Comparison of ENCODE assay signal across 9 cellular contexts in genomic region chr9:127878001-127878651, GRCh38. TPM values are rescaled to one million over a fixed set of nuclear protein-coding genes. Genes with fewer than 3 reads are reported as not detected.
DNase-seq lines count a peak whose midpoint lies in the region; ATAC-seq and TF ChIP-seq lines count a peak whose summit lies in the region.
"Had no signal": no experiment of that assay in that cellular context is flagged by ENCODE, and none has a peak within 500 bp of the region (broad histone marks: within the 10 kb centered on the region; RNA-seq: fewer than 3 reads in every experiment).

No MANE protein-coding gene starts in this region.

- no peak overlapping the region for H3K27ac Mint-ChIP-seq in activated T-cell treated with anti-CD3 and anti-CD28 coated beads, Interleukin-2, amount 50 U/mL, for 24 hours

- no peaks in the 10 kb centered on the region for H3K79me2 ChIP-seq in mesendoderm (ENCODE audit: control insufficient read depth, insufficient read depth, low read length)

- H3K4me2 ChIP-seq in mesendoderm (ENCODE audit: low read length): peak overlapping the region; percentile 93

- no peak overlapping the region for H3K4ac ChIP-seq in mesendoderm (ENCODE audit: low read depth, low read length)

- no peak for TF ChIP-seq POLR2A in upper lobe of left lung (IDR thresholded peaks at IDR 0.05)

- H2BK120ac ChIP-seq in mesendoderm (ENCODE audit: low read depth, low read length): no peak overlapping the region

- H3K4me3 Mint-ChIP-seq in activated T-cell treated with anti-CD3 and anti-CD28 coated beads, Interleukin-2, amount 50 U/mL, for 24 hours: peak overlapping the region; percentile 42

- H2AK5ac ChIP-seq in mesendoderm (ENCODE audit: low read length): no peak overlapping the region

- peak overlapping the region; percentile 56 for H4K5ac ChIP-seq in mesendoderm (ENCODE audit: low read length)

- no peaks in the 10 kb centered on the region for H3K4me1 ChIP-seq in mesendoderm (ENCODE audit: control insufficient read depth, low read depth, low read length)
- peaks cover 45 to 58% (median 55%) of the 10 kb centered on the region in 4 donors for H3K4me1 ChIP-seq in upper lobe of left lung

- TF ChIP-seq CTCF in upper lobe of left lung (IDR thresholded peaks at IDR 0.05): no peak

- H3K79me1 ChIP-seq in mesendoderm (ENCODE audit: low read length): no peaks in the 10 kb centered on the region

- H3K36me3 Mint-ChIP-seq in activated T-cell treated with anti-CD3 and anti-CD28 coated beads, Interleukin-2, amount 50 U/mL, for 24 hours (ENCODE audit: low read depth): peaks cover 6% of the 10 kb centered on the region

- H3K23ac ChIP-seq in mesendoderm (ENCODE audit: low read length): peak overlapping the region; percentile 99

- H3K56ac ChIP-seq in mesendoderm (ENCODE audit: low read length): peak overlapping the region; percentile 95

- ATAC-seq in upper lobe of left lung (ENCODE audit: low FRiP score in 2 of 2): no peak
- no peak for ATAC-seq in activated CD4-positive, CD25-positive, alpha-beta regulatory T cell treated with anti-CD3 and anti-CD28 coated beads, Interleukin-2, amount 50 U/mL, for 24 hours

- peak overlapping the region; percentile 58 for H4K8ac ChIP-seq in mesendoderm (ENCODE audit: low read depth, low read length)

- no peak overlapping the region for H3K27ac ChIP-seq in mesendoderm (ENCODE audit: low read depth, low read length)
- H3K27ac ChIP-seq in upper lobe of left lung: peak overlapping the region; percentile 73 to 88 (median 82)

- H3K27me3 ChIP-seq in mesendoderm (ENCODE audit: insufficient read depth, low read length, poor library complexity) (no peaks in the 10 kb centered on the region), upper lobe of left lung (no peaks in the 10 kb centered on the region)

- peak overlapping the region; percentile 92 for H3K9ac ChIP-seq in mesendoderm (ENCODE audit: low read length)

- TF ChIP-seq EP300 in upper lobe of left lung (IDR thresholded peaks at IDR 0.05): no peak

- H3K36me3 ChIP-seq in mesendoderm (ENCODE audit: control insufficient read depth, insufficient read depth, low read length): no peaks in the 10 kb centered on the region
- H3K36me3 ChIP-seq in upper lobe of left lung: peaks cover 0 to 3% (median under 1%) of the 10 kb centered on the region in 4 donors

- DNase-seq in activated T-cell treated with anti-CD3 and anti-CD28 coated beads, Interleukin-2, amount 50 U/mL, for 24 hours: no peak
- DNase-seq in activated T-cell treated with anti-CD3 and anti-CD28 coated beads, Interleukin-2, amount 50 U/mL, for 1 hour: no peak
- peak; percentile 57 for DNase-seq in cerebellar cortex (ENCODE audit: low spot score)
- peak; percentile 56 for DNase-seq in mesendoderm
- peak in 1 of 2 donors; percentile 54 for DNase-seq in upper lobe of left lung
- no peak for DNase-seq in LoVo (ENCODE audit: low spot score)
- DNase-seq in cortex of kidney (lab: John Stamatoyannopoulos, UW): no peak
- DNase-seq: stimulated activated naive CD4-positive, alpha-beta T cell had no signal

- WGBS in mesendoderm (ENCODE audit: extremely low coverage, insufficient coverage, low lambda C conversion rate): no CpG with 5 or more reads among the region's 18 CpGs
- 36 to 39% methylated on average over 3 to 18 of the region's 18 CpGs for WGBS in upper lobe of left lung, 2 donors

- no peaks in the 10 kb centered on the region for H3K9me3 Mint-ChIP-seq in activated T-cell treated with anti-CD3 and anti-CD28 coated beads, Interleukin-2, amount 50 U/mL, for 24 hours

- no peaks in the 10 kb centered on the region for H3K9me3 ChIP-seq in upper lobe of left lung

- no peak overlapping the region for H2BK15ac ChIP-seq in mesendoderm (replicated peaks; ENCODE audit: low read depth)

- H3K4me3 ChIP-seq in mesendoderm (ENCODE audit: low read length) (peak overlapping the region; percentile 62), upper lobe of left lung (peak overlapping the region; percentile 38 to 71 (median 62))

- peaks cover 10% of the 10 kb centered on the region for H3K4me1 Mint-ChIP-seq in activated T-cell treated with anti-CD3 and anti-CD28 coated beads, Interleukin-2, amount 50 U/mL, for 24 hours (ENCODE audit: low read depth)

- H3K27me3 Mint-ChIP-seq in activated T-cell treated with anti-CD3 and anti-CD28 coated beads, Interleukin-2, amount 50 U/mL, for 24 hours: peaks cover 6% of the 10 kb centered on the region

- H2BK5ac ChIP-seq in mesendoderm (ENCODE audit: low read length): no peak overlapping the region

- H3K18ac ChIP-seq in mesendoderm (ENCODE audit: low read length): peak overlapping the region; percentile 19

RNA-seq across cellular contexts. Expression of gene AK1, which starts 0.7 kb away (rescaled TPM):
- polyA plus RNA-seq in mesendoderm (2013, experiment 1 of 2): 24.5 TPM
- 21.1 TPM for polyA plus RNA-seq in mesendoderm (2013, experiment 2 of 2)
- 100 to 1,000 TPM; 106 to 239 (median 161) TPM for total RNA-seq in upper lobe of left lung

RNA-seq across cellular contexts. Expression of gene ST6GALNAC6, which starts 21.3 kb away (rescaled TPM):
- 11.0 TPM for polyA plus RNA-seq in mesendoderm (2013, experiment 1 of 2)
- 11.5 TPM for polyA plus RNA-seq in mesendoderm (2013, experiment 2 of 2)
- 100 to 1,000 TPM in 1 of 6 donors, 10 to 100 TPM in 5; 67.3 to 117 (median 85.2) TPM for total RNA-seq in upper lobe of left lung

RNA-seq across cellular contexts. Expression of gene ENG, which starts 23.7 kb away (rescaled TPM):
- polyA plus RNA-seq in mesendoderm (2013, experiment 1 of 2): 5.9 TPM
- polyA plus RNA-seq in mesendoderm (2013, experiment 2 of 2): 5.4 TPM
- 100 to 1,000 TPM in 4 of 6 donors, 10 to 100 TPM in 2; 45.7 to 378 (median 178) TPM for total RNA-seq in upper lobe of left lung

RNA-seq across cellular contexts. Expression of gene ST6GALNAC4, which starts 38.7 kb away (rescaled TPM):
- 12.3 TPM for polyA plus RNA-seq in mesendoderm (2013, experiment 1 of 2)
- 14.4 TPM for polyA plus RNA-seq in mesendoderm (2013, experiment 2 of 2)
- 100 to 1,000 TPM in 1 of 6 donors, 10 to 100 TPM in 5; 41.3 to 105 (median 56.2) TPM for total RNA-seq in upper lobe of left lung

RNA-seq across cellular contexts. Expression of gene PIP5KL1, which starts 52.5 kb away (rescaled TPM):
- polyA plus RNA-seq in mesendoderm (2013, experiment 1 of 2): 4.1 TPM
- 3.5 TPM for polyA plus RNA-seq in mesendoderm (2013, experiment 2 of 2)
- 10 to 100 TPM in 3 of 6 donors, 1 to 10 TPM in 3; 4.1 to 38.8 (median 10.0) TPM for total RNA-seq in upper lobe of left lung

Comparison
In these comparisons a context has a peak if more than half of its experiments do, and no peak if none do; other contexts are left out.
1. DNase-seq: peak in cerebellar cortex (single experiment) and mesendoderm (single experiment); none in activated T-cell treated with anti-CD3 and anti-CD28 coated beads, Interleukin-2, amount 50 U/mL, for 24 hours (single experiment), activated T-cell treated with anti-CD3 and anti-CD28 coated beads, Interleukin-2, amount 50 U/mL, for 1 hour (single experiment), LoVo (single experiment) and cortex of kidney (single experiment).